ENCODE assay signal across 37 cellular contexts in genomic region chr6:54886932-54887584, GRCh38. TPM values are rescaled to one million over a fixed set of nuclear protein-coding genes. Genes with fewer than 3 reads are reported as not detected.
"Had no signal": no experiment of that assay in that cellular context is flagged by ENCODE, and none has a peak within 500 bp of the region (broad histone marks: within the 10 kb centered on the region; RNA-seq: fewer than 3 reads in every experiment).

No MANE protein-coding gene starts in this region.

- H3K4me3 ChIP-seq: ascending aorta, cardiac muscle cell had no signal

- H3K9me3 ChIP-seq: ascending aorta, Peyer's patch had no signal

- DNase-seq: activated CD4-positive, alpha-beta T cell treated with anti-CD3 and anti-CD28 coated beads for 1 hour; activated CD4-positive, alpha-beta T cell treated with anti-CD3 and anti-CD28 coated beads for 48 hours; activated CD4-positive, CD25-positive, alpha-beta regulatory T cell; activated CD8-positive, alpha-beta T cell treated with anti-CD3 and anti-CD28 coated beads for 36 hours; activated gamma-delta T cell; activated naive CD4-positive, alpha-beta T cell treated with Interleukin-2 at 50 U/mL for 16 hours; activated naive CD8-positive, alpha-beta T cell treated with anti-CD3 and anti-CD28 coated beads, Interleukin-2, amount 10 ng/mL, durations not matched to agents 7 days and 5 days; activated T-cell treated with anti-CD3 and anti-CD28 coated beads, Interleukin-2, amount 50 U/mL, for 1 hour; activated T-cell treated with anti-CD3 and anti-CD28 coated beads, Interleukin-2, amount 50 U/mL, for 72 hours; amygdala; Karpas-422; KBM-7; NCI-H1105; NCI-H1417 treated with DMSO at 0.1 percent for 48 hours; NCI-H187 treated with DMSO at 0.1 percent for 48 hours; NCI-H2081; NCI-H2171 treated with DMSO at 0.1 percent for 48 hours; NCI-H2227 treated with DMSO at 0.1 percent for 48 hours; NCI-H446; NCI-H510A treated with DMSO at 0.1 percent for 48 hours; NCI-H526 treated with DMSO at 0.1 percent for 48 hours; Peyer's patch; SIG-M5; SW 1271; T-helper 1 cell; T-helper 2 cell; T-helper 9 cell; WERI-Rb-1 had no signal

- ATAC-seq: activated CD8-positive, alpha-beta T cell treated with anti-CD3 and anti-CD28 coated beads for 36 hours; activated T-cell treated with anti-CD3 and anti-CD28 coated beads, Interleukin-2, amount 50 U/mL, for 72 hours; activated T-helper 17 cell treated with anti-CD3 and anti-CD28 coated beads, Interleukin-2, amount 50 U/mL, for 72 hours; Right ventricle myocardium inferior; SK-N-SH treated with all-trans-retinoic acid at 6 μM for 48 hours had no signal

- H3K27ac ChIP-seq: ascending aorta, cardiac muscle cell, Peyer's patch, RWPE1, WERI-Rb-1 had no signal

- H3K36me3 Mint-ChIP-seq: activated naive CD4-positive, alpha-beta T cell treated with anti-CD3 and anti-CD28 coated beads, Interleukin-2, amount 50 U/mL, for 24 hours; activated naive CD8-positive, alpha-beta T cell treated with anti-CD3 and anti-CD28 coated beads, Interleukin-2, amount 10 ng/mL, durations not matched to agents 7 days and 5 days had no signal

- H3K4me1 Mint-ChIP-seq: activated naive CD4-positive, alpha-beta T cell treated with anti-CD3 and anti-CD28 coated beads, Interleukin-2, amount 50 U/mL, for 24 hours; activated naive CD8-positive, alpha-beta T cell treated with anti-CD3 and anti-CD28 coated beads, Interleukin-2, amount 10 ng/mL, durations not matched to agents 7 days and 5 days; activated T-helper 17 cell treated with anti-CD3 and anti-CD28 coated beads, Interleukin-2, amount 50 U/mL, for 72 hours had no signal

- H3K4me1 ChIP-seq: ascending aorta, Peyer's patch had no signal

- H3K27ac Mint-ChIP-seq: activated CD8-positive, alpha-beta T cell treated with anti-CD3 and anti-CD28 coated beads for 36 hours; activated naive CD4-positive, alpha-beta T cell treated with anti-CD3 and anti-CD28 coated beads, Interleukin-2, amount 50 U/mL, for 24 hours; activated naive CD8-positive, alpha-beta T cell treated with anti-CD3 and anti-CD28 coated beads, Interleukin-2, amount 10 ng/mL, durations not matched to agents 7 days and 5 days; activated T-cell treated with anti-CD3 and anti-CD28 coated beads, Interleukin-2, amount 50 U/mL, for 72 hours; activated T-helper 17 cell treated with anti-CD3 and anti-CD28 coated beads, Interleukin-2, amount 50 U/mL, for 72 hours had no signal

- H3K27me3 Mint-ChIP-seq: activated CD8-positive, alpha-beta T cell treated with anti-CD3 and anti-CD28 coated beads for 36 hours; activated naive CD4-positive, alpha-beta T cell treated with anti-CD3 and anti-CD28 coated beads, Interleukin-2, amount 50 U/mL, for 24 hours; activated naive CD8-positive, alpha-beta T cell treated with anti-CD3 and anti-CD28 coated beads, Interleukin-2, amount 10 ng/mL, durations not matched to agents 7 days and 5 days; activated T-helper 17 cell treated with anti-CD3 and anti-CD28 coated beads, Interleukin-2, amount 50 U/mL, for 72 hours had no signal

- H3K36me3 ChIP-seq: ascending aorta, cardiac muscle cell, Peyer's patch, WERI-Rb-1 had no signal

- H3K4me3 Mint-ChIP-seq: activated CD8-positive, alpha-beta T cell treated with anti-CD3 and anti-CD28 coated beads for 36 hours; activated naive CD4-positive, alpha-beta T cell treated with anti-CD3 and anti-CD28 coated beads, Interleukin-2, amount 50 U/mL, for 24 hours; activated naive CD8-positive, alpha-beta T cell treated with anti-CD3 and anti-CD28 coated beads, Interleukin-2, amount 10 ng/mL, durations not matched to agents 7 days and 5 days; activated T-cell treated with anti-CD3 and anti-CD28 coated beads, Interleukin-2, amount 50 U/mL, for 72 hours; activated T-helper 17 cell treated with anti-CD3 and anti-CD28 coated beads, Interleukin-2, amount 50 U/mL, for 72 hours had no signal

RNA-seq across cellular contexts. Expression of gene FAM83B, which starts 40.5 kb away (rescaled TPM):
- total RNA-seq: activated CD8-positive, alpha-beta memory T cell treated with anti-CD3 and anti-CD28 coated beads for 36 hours; activated CD8-positive, alpha-beta T cell treated with anti-CD3 and anti-CD28 coated beads for 36 hours; activated naive CD8-positive, alpha-beta T cell treated with anti-CD3 and anti-CD28 coated beads, Interleukin-2, amount 10 ng/mL, durations not matched to agents 7 days and 5 days; activated T-cell treated with anti-CD3 and anti-CD28 coated beads, Interleukin-2, amount 50 U/mL, for 72 hours; activated T-helper 17 cell treated with anti-CD3 and anti-CD28 coated beads, Interleukin-2, amount 50 U/mL, for 72 hours; ascending aorta; SK-MEL-5 had no signal
